ENCODE assay signal across 32 cellular contexts in genomic region chr16:69855587-69855986, GRCh38.
DNase-seq lines count a peak whose midpoint lies in the region; ATAC-seq and TF ChIP-seq lines count a peak whose summit lies in the region.
"Had no signal": no experiment of that assay in that cellular context is flagged by ENCODE, and none has a peak within 500 bp of the region (broad histone marks: within the 10 kb centered on the region; RNA-seq: fewer than 3 reads in every experiment).

No MANE protein-coding gene starts in this region.

- TF ChIP-seq CTCF in HEK293 (tag by site-specific recombination; IDR thresholded peaks at IDR 0.05) (no peak), lower lobe of right lung (IDR thresholded peaks at IDR 0.05) (no peak), thyroid gland (IDR thresholded peaks at IDR 0.05) (no peak), RWPE1 (conservative IDR thresholded peaks at IDR 0.05; ENCODE audit: low read depth) (no peak)

- TF ChIP-seq POLR2A in thyroid gland (IDR thresholded peaks at IDR 0.05): no peak

- H3K4me1 Mint-ChIP-seq in activated T-helper 17 cell treated with anti-CD3 and anti-CD28 coated beads, Interleukin-2, amount 50 U/mL, for 72 hours: no peaks in the 10 kb centered on the region

- H3K36me3 ChIP-seq in HEK293 (ENCODE audit: control insufficient read depth in 2 of 2, insufficient read depth in 1 of 2, low read length in 2 of 2) (peaks cover 0 to 3% of the 10 kb centered on the region in 2 experiments; a peak in 2 of 3 replicates), lower lobe of right lung (peaks cover 15% of the 10 kb centered on the region), thyroid gland (no peaks in the 10 kb centered on the region)
- H3K36me3 ChIP-seq: breast epithelium, colonic mucosa, gastrocnemius medialis, WERI-Rb-1 had no signal

- H3K4me3 ChIP-seq in HEK293 (ENCODE audit: low read depth, low read length): no peak overlapping the region
- no peak overlapping the region for H3K4me3 ChIP-seq in lower lobe of right lung
- no peak overlapping the region for H3K4me3 ChIP-seq in thyroid gland (replicated peaks in 1 of 3)
- H3K4me3 ChIP-seq: breast epithelium, colonic mucosa, esophagus squamous epithelium, gastrocnemius medialis, GM12878 had no signal

- H3K27me3 Mint-ChIP-seq in activated T-helper 17 cell treated with anti-CD3 and anti-CD28 coated beads, Interleukin-2, amount 50 U/mL, for 72 hours: no peaks in the 10 kb centered on the region
- H3K27me3 Mint-ChIP-seq: naive thymus-derived CD4-positive, alpha-beta T cell; type B pancreatic cell had no signal

- no peaks in the 10 kb centered on the region for H3K27me3 ChIP-seq in lower lobe of right lung (ENCODE audit: low read depth)
- H3K27me3 ChIP-seq in thyroid gland: no peaks in the 10 kb centered on the region
- H3K27me3 ChIP-seq: breast epithelium, colonic mucosa, esophagus squamous epithelium, gastrocnemius medialis had no signal

- H3K4me3 Mint-ChIP-seq in activated T-helper 17 cell treated with anti-CD3 and anti-CD28 coated beads, Interleukin-2, amount 50 U/mL, for 72 hours: no peak overlapping the region
- H3K4me3 Mint-ChIP-seq: activated naive CD4-positive, alpha-beta T cell treated with anti-CD3 and anti-CD28 coated beads for 36 hours; immature natural killer cell; type B pancreatic cell had no signal

- 57 to 67% methylated on average over 2 of the region's 2 CpGs for WGBS in thyroid gland, 2 donors

- DNase-seq in lower lobe of right lung: no peak
- no peak for DNase-seq in thyroid gland
- no peak for DNase-seq in NCI-H2107 (lab: John Stamatoyannopoulos, UW)
- DNase-seq in RWPE1 (ENCODE audit: low spot score): no peak
- DNase-seq: activated CD4-positive, alpha-beta T cell treated with anti-CD3 and anti-CD28 coated beads for 48 hours; activated naive CD4-positive, alpha-beta T cell treated with anti-CD3 and anti-CD28 coated beads for 36 hours; activated T-cell treated with anti-CD3 and anti-CD28 coated beads, Interleukin-2, amount 50 U/mL, for 48 hours; amniotic stem cell; C1 segment of cervical spinal cord; colonic mucosa; esophagus squamous epithelium; gastrocnemius medialis; hippocampal formation; immature natural killer cell; midbrain; naive thymus-derived CD4-positive, alpha-beta T cell; NCI-H1092 treated with DMSO at 0.1 percent for 48 hours; NCI-H1930; NCI-H526 treated with DMSO at 0.1 percent for 48 hours; nucleus accumbens; SIG-M5; small intestine; stimulated activated CD4-positive, alpha-beta T cell treated with anti-CD3 and anti-CD28 coated beads, Interleukin-2, amount 100 ng/mL, for 24 hours; T-helper 9 cell; WERI-Rb-1 had no signal

- CTCF ChIA-PET in HEK293 (lab: Yijun Ruan, JAX): no interaction called here
- CTCF ChIA-PET in RWPE1 (lab: Yijun Ruan, JAX): no interaction called here

- no peaks in the 10 kb centered on the region for H3K9me3 Mint-ChIP-seq in activated T-helper 17 cell treated with anti-CD3 and anti-CD28 coated beads, Interleukin-2, amount 50 U/mL, for 72 hours
- H3K9me3 Mint-ChIP-seq: activated naive CD4-positive, alpha-beta T cell treated with anti-CD3 and anti-CD28 coated beads for 36 hours; immature natural killer cell; naive thymus-derived CD4-positive, alpha-beta T cell; type B pancreatic cell had no signal

- no peaks in the 10 kb centered on the region for H3K4me1 ChIP-seq in HEK293 (ENCODE audit: control insufficient read depth, insufficient read depth, low read length)
- H3K4me1 ChIP-seq in lower lobe of right lung: peaks cover 6% of the 10 kb centered on the region
- peaks cover 0 to 14% of the 10 kb centered on the region in 2 donors for H3K4me1 ChIP-seq in thyroid gland
- H3K4me1 ChIP-seq: breast epithelium had no signal

- ATAC-seq in activated T-helper 17 cell treated with anti-CD3 and anti-CD28 coated beads, Interleukin-2, amount 50 U/mL, for 72 hours (replicated peaks): no peak
- ATAC-seq in lower lobe of right lung (peak; percentile 32 to 42), GM18498 (IDR thresholded peaks at IDR 0.05; ENCODE audit: unreplicated experiment) (no peak)
- ATAC-seq: gastrocnemius medialis; GM12878; left lobe of liver; naive thymus-derived CD4-positive, alpha-beta T cell had no signal

- POLR2A ChIA-PET in HEK293 (lab: Yijun Ruan, JAX) (no interaction called here), RWPE1 (lab: Yijun Ruan, JAX; ENCODE audit: low non-redundant PET) (no interaction called here)

- H3K27ac ChIP-seq in HEK293 (ENCODE audit: extremely low read depth, low read depth, low read length) (no peak overlapping the region), lower lobe of right lung (no peak overlapping the region), thyroid gland (peak overlapping the region in 2 of 3 donors; percentile 20 to 42), RWPE1 (no peak overlapping the region)
- H3K27ac ChIP-seq: breast epithelium, colonic mucosa, WERI-Rb-1 had no signal

- H3K27ac Mint-ChIP-seq in activated T-helper 17 cell treated with anti-CD3 and anti-CD28 coated beads, Interleukin-2, amount 50 U/mL, for 72 hours: peak overlapping the region; percentile 13
- H3K27ac Mint-ChIP-seq: activated naive CD4-positive, alpha-beta T cell treated with anti-CD3 and anti-CD28 coated beads for 36 hours; type B pancreatic cell had no signal

- no peaks in the 10 kb centered on the region for H3K9me3 ChIP-seq in HEK293 (ENCODE audit: control insufficient read depth, insufficient read depth, low read depth, low read length)
- H3K9me3 ChIP-seq in lower lobe of right lung: no peaks in the 10 kb centered on the region
- no peaks in the 10 kb centered on the region for H3K9me3 ChIP-seq in thyroid gland
- H3K9me3 ChIP-seq: breast epithelium, colonic mucosa, esophagus squamous epithelium, gastrocnemius medialis had no signal

- peaks cover 75% of the 10 kb centered on the region for H3K36me3 Mint-ChIP-seq in activated T-helper 17 cell treated with anti-CD3 and anti-CD28 coated beads, Interleukin-2, amount 50 U/mL, for 72 hours (ENCODE audit: low read depth)

- intact Hi-C loops in lower lobe of right lung (cut with DNase I): no loop called here
- intact Hi-C loops in thyroid gland (cut with DNase I): no loop called here

TF ChIP-seq in HEK293, 187 proteins besides CTCF, POLR2A, EP300 and RAD21:
- no peak for TF ChIP-seq ZNF169 (tag by site-specific recombination; IDR thresholded peaks at IDR 0.05)
- TF ChIP-seq HOXA7 (CRISPR knock-in tag; IDR thresholded peaks at IDR 0.05; ENCODE audit: borderline replicate concordance): no peak
- TF ChIP-seq PRDM1 (tag by site-specific recombination; IDR thresholded peaks at IDR 0.05): no peak
- TF ChIP-seq GFI1B (tag by site-specific recombination; IDR thresholded peaks at IDR 0.05): no peak
- no peak for TF ChIP-seq ZNF473 (tag by site-specific recombination; IDR thresholded peaks at IDR 0.05)
- TF ChIP-seq PRDM10 (tag by site-specific recombination; IDR thresholded peaks at IDR 0.05): peak; percentile 47
TF ChIP-seq in HEK293: peak in this region for 1.

Comparison
In these comparisons a context has a peak if more than half of its experiments do, and no peak if none do; other contexts are left out.
1. H3K27ac ChIP-seq: peak in thyroid gland (2 of 3); none in HEK293 (single experiment), lower lobe of right lung (single experiment) and RWPE1 (single experiment).
2. ATAC-seq: peak in lower lobe of right lung (2 of 2); none in activated T-helper 17 cell treated with anti-CD3 and anti-CD28 coated beads, Interleukin-2, amount 50 U/mL, for 72 hours (single experiment) and GM18498 (single experiment).